ENCODE assay signal across 8 cellular contexts in genomic region chr17:67364847-67365761, GRCh38. TPM values are rescaled to one million over a fixed set of nuclear protein-coding genes. Genes with fewer than 3 reads are reported as not detected.
A peak's percentile ranks its signal among the peaks of the same experiment; 100 is the strongest.
DNase-seq lines count a peak whose midpoint lies in the region; ATAC-seq, FAIRE-seq and TF ChIP-seq lines count a peak whose summit lies in the region.

No MANE protein-coding gene starts in this region.

- H3K36me3 Mint-ChIP-seq in T-helper 2 cell treated with Interferon-gamma antibody and Interleukin-4, amounts not matched to agents 5 μg/mL and 100 μg/mL, for 36 hours (ENCODE audit: low read depth), result peaks cover 41% of the 10 kb centered on the region

- in situ Hi-C loops in HAP-1 (cut with MboI; ENCODE audit: low sequenced_read_pairs), result no loop called here
- in situ Hi-C loops in gastrocnemius medialis (cut with MboI; ENCODE audit: low sequenced_read_pairs in 4 of 4), result loop anchor here in 1 of 4 donors (25.0 kb wide), 1 partner anchor 472 kb away; the partner anchor contains the start of gene BPTF

- H3K4me3 ChIP-seq in HAP-1, result peak overlapping the region; percentile 96
- H3K4me3 ChIP-seq in fibroblast of mammary gland (ENCODE audit: control insufficient read depth, low read depth, low read length), result peak overlapping the region; percentile 99
- H3K4me3 ChIP-seq in gastrocnemius medialis, result peak overlapping the region; percentile 72 to 98 (median 95)

- H3K9me3 Mint-ChIP-seq in T-helper 2 cell treated with Interferon-gamma antibody and Interleukin-4, amounts not matched to agents 5 μg/mL and 100 μg/mL, for 36 hours, result no peaks in the 10 kb centered on the region

- intact Hi-C loops in gastrocnemius medialis (cut with DNase I; ENCODE audit: low total_unique reads), result no loop called here

- H3K4me1 Mint-ChIP-seq in T-helper 2 cell treated with Interferon-gamma antibody and Interleukin-4, amounts not matched to agents 5 μg/mL and 100 μg/mL, for 36 hours (ENCODE audit: low read depth), result peaks cover 57% of the 10 kb centered on the region

- H3K4me1 ChIP-seq in HAP-1, result peaks cover 14% of the 10 kb centered on the region
- H3K4me1 ChIP-seq in gastrocnemius medialis, result peaks cover 48 to 52% of the 10 kb centered on the region in 2 donors

- peaks cover 21% of the 10 kb centered on the region for H3K36me3 ChIP-seq in HAP-1 (replicated peaks)
- peaks cover 0 to 15% of the 10 kb centered on the region in 2 donors for H3K36me3 ChIP-seq in gastrocnemius medialis

- H3K27me3 ChIP-seq in HAP-1 (ENCODE audit: low read depth) (no peaks in the 10 kb centered on the region), gastrocnemius medialis (no peaks in the 10 kb centered on the region)

- H3K27ac ChIP-seq in gastrocnemius medialis, result peak overlapping the region; percentile 97 to 99 (median 97)

- H3K9me3 ChIP-seq in HAP-1 (no peaks in the 10 kb centered on the region), gastrocnemius medialis (no peaks in the 10 kb centered on the region)

- TF ChIP-seq CTCF in fibroblast of mammary gland (conservative IDR thresholded peaks at IDR 0.05; ENCODE audit: control insufficient read depth, insufficient read depth, low read depth, low read length) (no peak), gastrocnemius medialis (IDR thresholded peaks at IDR 0.05 in 4 of 5, conservative IDR thresholded peaks at IDR 0.05 in 1 of 5) (no peak)

- peak overlapping the region; percentile 98 for H3K4me3 Mint-ChIP-seq in T-helper 2 cell treated with Interferon-gamma antibody and Interleukin-4, amounts not matched to agents 5 μg/mL and 100 μg/mL, for 36 hours

- H3K27me3 Mint-ChIP-seq in T-helper 2 cell treated with Interferon-gamma antibody and Interleukin-4, amounts not matched to agents 5 μg/mL and 100 μg/mL, for 36 hours (ENCODE audit: low read depth), result peaks cover 9% of the 10 kb centered on the region

- DNase-seq in HAP-1 (ENCODE audit: low spot score in 2 of 2), result no peak
- DNase-seq in T-helper 2 cell treated with Interferon-gamma antibody and Interleukin-4, amounts not matched to agents 5 μg/mL and 100 μg/mL, for 36 hours (ENCODE audit: low spot score), result no peak
- no peak for DNase-seq in fibroblast of mammary gland (ENCODE audit: low read depth)
- peak in 1 of 2 donors; percentile 75 for DNase-seq in gastrocnemius medialis
- DNase-seq in DMS153 treated with DMSO at 0.1 percent for 48 hours (lab: John Stamatoyannopoulos, UW; ENCODE audit: unreplicated experiment), result no peak
- DNase-seq in H54 (ENCODE audit: insufficient read length, low spot score), result no peak

- FAIRE-seq in H54 (lab: Jason Lieb, UNC), result no peak

- peak in 1 of 2 donors; percentile 36 for ATAC-seq in gastrocnemius medialis
- no peak for ATAC-seq in HG03139 (IDR thresholded peaks at IDR 0.05; ENCODE audit: unreplicated experiment)
- ATAC-seq in HG02870 (IDR thresholded peaks at IDR 0.05; ENCODE audit: unreplicated experiment), result no peak

- TF ChIP-seq POLR2A in gastrocnemius medialis (IDR thresholded peaks at IDR 0.05) (no peak), H54 (IDR thresholded peaks at IDR 0.05; ENCODE audit: low read depth, low read length) (no peak)

- H3K27ac Mint-ChIP-seq in T-helper 2 cell treated with Interferon-gamma antibody and Interleukin-4, amounts not matched to agents 5 μg/mL and 100 μg/mL, for 36 hours, result peak overlapping the region; percentile 95

RNA-seq across cellular contexts. Expression of gene PSMD12, which starts 1.3 kb away (rescaled TPM):
- total RNA-seq in gastrocnemius medialis, result 10 to 100 TPM; 52.0 to 89.6 (median 69.9) TPM

RNA-seq across cellular contexts. Expression of gene PITPNC1, which starts 12.0 kb away (rescaled TPM):
- 1 to 10 TPM; 2.3 to 8.6 (median 4.3) TPM for total RNA-seq in gastrocnemius medialis
